ENCODE assay signal across 1 cellular context in the genomic region with DNA sequence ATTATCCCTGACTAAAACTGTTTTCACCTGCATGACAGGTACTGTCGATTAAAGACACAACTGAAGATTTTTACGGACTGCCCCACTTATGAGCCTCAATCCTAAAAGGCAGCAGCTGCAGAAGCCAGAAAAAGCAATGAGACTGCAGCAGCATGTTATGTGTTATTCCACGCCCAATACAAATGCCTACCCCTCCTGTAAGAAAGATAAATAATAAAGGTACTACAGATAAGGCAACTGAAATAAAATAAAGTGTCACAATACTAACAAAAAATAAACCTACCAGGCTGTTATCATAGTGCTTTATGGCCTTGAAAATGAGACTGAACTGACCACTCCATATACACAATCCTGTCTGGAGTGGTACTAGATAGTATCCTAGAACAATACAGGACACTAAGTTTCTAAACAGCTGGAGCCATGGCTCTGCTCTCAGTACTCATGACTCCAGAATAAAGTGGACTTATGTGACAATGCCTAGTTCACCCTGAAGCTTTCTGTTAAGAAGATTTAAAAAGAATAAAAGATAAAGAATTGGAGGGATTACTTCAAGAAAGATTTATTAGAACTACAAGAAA.
TF ChIP-seq lines count a peak whose summit lies in the region.

No MANE protein-coding gene starts in this region.

TF ChIP-seq in HepG2, 621 proteins besides CTCF, POLR2A, EP300 and RAD21:
- TF ChIP-seq MYC (CRISPR knock-in tag; IDR thresholded peaks at IDR 0.05; ENCODE audit: borderline replicate concordance) (no peak), POLR2AphosphoS2 (IDR thresholded peaks at IDR 0.05; ENCODE audit: low read depth, low read length) (no peak), AGO2 (optimal IDR thresholded peaks at IDR 0.05; ENCODE audit: low read depth, low read length) (peak; percentile 7), RBM22 (optimal IDR thresholded peaks at IDR 0.05; ENCODE audit: low read length) (peak; percentile 72), TCF12 (IDR thresholded peaks at IDR 0.05) (no peak), TCF12 (CRISPR knock-in tag; IDR thresholded peaks at IDR 0.05) (no peak), MTF2 (CRISPR knock-in tag; IDR thresholded peaks at IDR 0.05; ENCODE audit: borderline replicate concordance) (no peak)
